9 cellular contexts compared by ENCODE assay signal in genomic region chr3:10173095-10173925, GRCh38. TPM values are rescaled to one million over a fixed set of nuclear protein-coding genes. Genes with fewer than 3 reads are reported as not detected.
DNase-seq lines count a peak whose midpoint lies in the region; ATAC-seq, FAIRE-seq and TF ChIP-seq lines count a peak whose summit lies in the region.
"Had no signal": no experiment of that assay in that cellular context is flagged by ENCODE, and none has a peak within 500 bp of the region (broad histone marks: within the 10 kb centered on the region; RNA-seq: fewer than 3 reads in every experiment).

No MANE protein-coding gene starts in this region.

- peak overlapping the region in 1 of 2 donors; percentile 51 for H3K4me3 Mint-ChIP-seq in CD14-positive monocyte

- peak overlapping the region; percentile 93 to 98 (median 95) for H3K27ac Mint-ChIP-seq in CD14-positive monocyte

- ATAC-seq in left colon: no peak

- peaks cover 9 to 14% (median 12%) of the 10 kb centered on the region in 7 donors for H3K9me3 Mint-ChIP-seq in CD14-positive monocyte

- TF ChIP-seq CTCF in CD14-positive monocyte (IDR thresholded peaks at IDR 0.05) (no peak), dorsolateral prefrontal cortex (IDR thresholded peaks at IDR 0.05 in 54 of 56, conservative IDR thresholded peaks at IDR 0.05 in 2 of 56; ENCODE audit: low read depth in 1 of 56, partially characterized antibody in 56 of 56) (no peak)

- no peaks in the 10 kb centered on the region for H3K27me3 ChIP-seq in dorsolateral prefrontal cortex
- H3K27me3 ChIP-seq in rectal smooth muscle tissue (ENCODE audit: control insufficient read depth, insufficient read depth, low read length): no peaks in the 10 kb centered on the region

- no peak for TF ChIP-seq POLR2A in GM12892 (IDR thresholded peaks at IDR 0.05; ENCODE audit: low read depth, low read length)

- peak overlapping the region in 58 of 59 donors; percentile 13 to 92 (median 81) for H3K27ac ChIP-seq in dorsolateral prefrontal cortex
- H3K27ac ChIP-seq in rectal smooth muscle tissue (ENCODE audit: low read depth, low read length): peak overlapping the region; percentile 17
- H3K27ac ChIP-seq: KMS-11 had no signal

- DNase-seq in CD14-positive monocyte (ENCODE audit: low spot score) (no peak), OCI-M1 (lab: John Stamatoyannopoulos, UW) (peak; percentile 37), dorsolateral prefrontal cortex (no peak), left colon (no peak), GM12892 (ENCODE audit: insufficient read length) (no peak), NCI-H1694 (lab: John Stamatoyannopoulos, UW) (no peak)
- no peak for DNase-seq in activated effector memory CD4-positive, alpha-beta T cell treated with anti-CD3 and anti-CD28 coated beads, Interleukin-2, amount 50 U/mL, for 16 hours

- H3K36me3 ChIP-seq in rectal smooth muscle tissue (ENCODE audit: control insufficient read depth, insufficient read depth, low read length): no peaks in the 10 kb centered on the region

- H3K36me3 Mint-ChIP-seq in CD14-positive monocyte: peaks cover 11 to 26% of the 10 kb centered on the region in 2 donors

- FAIRE-seq in GM12892 (lab: Jason Lieb, UNC): no peak

- H3K4me1 Mint-ChIP-seq in CD14-positive monocyte: peaks cover 16% of the 10 kb centered on the region

- H3K4me3 ChIP-seq in dorsolateral prefrontal cortex (peak overlapping the region in 3 of 59 donors; percentile 4 to 14 (median 6)), rectal smooth muscle tissue (ENCODE audit: low read length) (no peak overlapping the region)

- no peak overlapping the region for H3K9ac ChIP-seq in rectal smooth muscle tissue (ENCODE audit: low read length)
- H3K9ac ChIP-seq: KMS-11 had no signal

- H3K4me1 ChIP-seq in rectal smooth muscle tissue (ENCODE audit: control insufficient read depth, insufficient read depth, low read length): no peaks in the 10 kb centered on the region

- H3K27me3 Mint-ChIP-seq in CD14-positive monocyte (ENCODE audit: low read depth in 3 of 3): peaks cover 0 to 3% (median 2%) of the 10 kb centered on the region in 3 donors

- intact Hi-C loops in CD14-positive monocyte (cut with micrococcal nuclease): loop anchor here in 1 of 2 donors (1.0 kb wide), 1 partner anchor 8 kb away; no protein-coding TSS in a partner anchor
- intact Hi-C loops in dorsolateral prefrontal cortex (cut with DNase I): no loop called here
- intact Hi-C loops in left colon (cut with DNase I, micrococcal nuclease): no loop called here

RNA-seq across cellular contexts. Expression of gene IRAK2, which starts 8.6 kb away (rescaled TPM):
- 1 to 10 TPM in 1 of 2 donors, under 1 TPM in 1; 0.78 to 1.5 TPM for polyA plus RNA-seq in CD14-positive monocyte
- total RNA-seq in dorsolateral prefrontal cortex (10 to 100 TPM in 9 of 120 experiments, 1 to 10 TPM in 111; 3.6 to 16.8 (median 6.7) TPM), left colon (1 to 10 TPM; 1.7 to 3.4 TPM)
- polyA plus RNA-seq in GM12892 (2012; ENCODE audit: missing spikeins): 4.7 TPM

RNA-seq across cellular contexts. Expression of gene VHL, which starts 31.7 kb away (rescaled TPM):
- polyA plus RNA-seq in CD14-positive monocyte: 10 to 100 TPM in 1 of 2 donors, 1 to 10 TPM in 1; 9.6 to 15.3 TPM
- total RNA-seq in dorsolateral prefrontal cortex (10 to 100 TPM; 33.7 to 54.9 (median 42.9) TPM), left colon (10 to 100 TPM; 36.4 to 37.6 TPM)
- 36.6 TPM for polyA plus RNA-seq in GM12892 (2012; ENCODE audit: missing spikeins)

RNA-seq across cellular contexts. Expression of gene BRK1, which starts 57.8 kb away (rescaled TPM):
- 100 to 1,000 TPM; 295 to 318 TPM for polyA plus RNA-seq in CD14-positive monocyte
- total RNA-seq in dorsolateral prefrontal cortex (100 to 1,000 TPM in 67 of 120 experiments, 10 to 100 TPM in 53; 62.8 to 136 (median 102) TPM), left colon (10 to 100 TPM; 79.7 to 84.8 TPM)
- 197 TPM for polyA plus RNA-seq in GM12892 (2012; ENCODE audit: missing spikeins)
